ENCODE assay signal across 9 cellular contexts in the genomic region with DNA sequence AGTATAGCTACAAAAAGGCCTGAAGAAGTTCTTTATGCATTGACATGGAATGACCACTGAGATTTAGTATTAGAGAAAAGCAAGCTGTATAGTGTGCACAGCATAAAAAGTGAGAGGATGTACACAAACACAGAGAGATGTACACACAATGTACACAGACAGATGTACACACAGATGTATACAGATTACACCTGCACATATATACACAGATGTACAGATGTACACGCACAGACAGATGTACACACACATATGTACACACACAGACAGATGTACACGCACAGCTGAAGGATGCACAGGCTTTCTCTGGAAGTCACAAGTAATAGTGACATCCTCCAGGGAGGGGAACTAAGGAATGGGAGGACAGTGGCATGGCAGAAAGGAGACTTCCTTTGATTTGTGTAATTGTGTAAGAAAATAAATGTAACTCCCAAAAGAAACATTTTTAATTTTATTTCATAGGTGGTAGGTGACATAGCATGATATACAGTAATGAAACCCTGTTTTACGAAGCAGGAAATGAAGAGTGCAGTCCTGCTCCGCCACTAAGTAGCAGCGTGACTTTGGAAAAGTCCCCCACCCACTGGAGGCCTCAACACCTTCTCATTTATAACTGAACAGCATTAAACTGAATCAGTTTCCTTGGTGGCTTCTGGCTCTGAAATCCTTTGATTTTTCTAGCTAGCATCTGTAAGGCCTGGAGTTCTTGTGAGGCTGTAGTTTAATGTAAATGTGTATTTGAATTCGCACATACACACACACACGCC. TPM values are rescaled to one million over a fixed set of nuclear protein-coding genes. Genes with fewer than 3 reads are reported as not detected.
DNase-seq lines count a peak whose midpoint lies in the region; ATAC-seq and TF ChIP-seq lines count a peak whose summit lies in the region.
"Had no signal": no experiment of that assay in that cellular context is flagged by ENCODE, and none has a peak within 500 bp of the region (broad histone marks: within the 10 kb centered on the region; RNA-seq: fewer than 3 reads in every experiment).

No MANE protein-coding gene starts in this region.

- H3K4me3 Mint-ChIP-seq in activated naive CD4-positive, alpha-beta T cell treated with anti-CD3 and anti-CD28 coated beads for 36 hours: peak overlapping the region; percentile 57

- peaks cover 91% of the 10 kb centered on the region for H3K4me1 Mint-ChIP-seq in activated naive CD4-positive, alpha-beta T cell treated with anti-CD3 and anti-CD28 coated beads for 36 hours (ENCODE audit: low read depth)

- WGBS in smooth muscle cell (ENCODE audit: low lambda C conversion rate): 56% methylated on average over 7 of the region's 7 CpGs

- no peaks in the 10 kb centered on the region for H3K27me3 Mint-ChIP-seq in activated naive CD4-positive, alpha-beta T cell treated with anti-CD3 and anti-CD28 coated beads for 36 hours (ENCODE audit: low read depth)

- H3K4me3 ChIP-seq in Loucy (ENCODE audit: low read length, poor library complexity, severe bottlenecking) (no peak overlapping the region), smooth muscle cell (peak overlapping the region; percentile 24)

- no peak for ATAC-seq in left colon

- intact Hi-C loops in activated naive CD4-positive, alpha-beta T cell treated with anti-CD3 and anti-CD28 coated beads for 36 hours (cut with micrococcal nuclease): loop anchor here (1.0 to 2.0 kb wide), 2 partner anchors 16 to 106 kb away; no protein-coding TSS in a partner anchor
- intact Hi-C loops in left colon (cut with DNase I, micrococcal nuclease): no loop called here

- H3K27ac Mint-ChIP-seq in activated naive CD4-positive, alpha-beta T cell treated with anti-CD3 and anti-CD28 coated beads for 36 hours: peak overlapping the region; percentile 92

- H3K9ac ChIP-seq in Loucy (ENCODE audit: low read depth, low read length, poor library complexity, severe bottlenecking) (no peak overlapping the region), smooth muscle cell (ENCODE audit: low read depth) (peak overlapping the region; percentile 84)

- H3K27me3 ChIP-seq in Loucy (ENCODE audit: insufficient read depth, low read length, poor library complexity, severe bottlenecking) (no peaks in the 10 kb centered on the region), smooth muscle cell (ENCODE audit: low read depth) (no peaks in the 10 kb centered on the region)

- DNase-seq in CD1c-positive myeloid dendritic cell (ENCODE audit: extremely low spot score) (peak; percentile 13), smooth muscle cell (lab: John Stamatoyannopoulos, UW; ENCODE audit: unreplicated experiment) (no peak), GDM1 (lab: John Stamatoyannopoulos, UW) (no peak), globus pallidus (ENCODE audit: low spot score) (no peak), GM20000 (ENCODE audit: low spot score) (no peak), left colon (no peak)
- peak; percentile 91 for DNase-seq in activated naive CD4-positive, alpha-beta T cell treated with anti-CD3 and anti-CD28 coated beads for 36 hours
- DNase-seq: Calu3 had no signal

- H3K9me2 ChIP-seq in Loucy (replicated peaks; ENCODE audit: low read depth, low read length): no peaks in the 10 kb centered on the region

- peak overlapping the region; percentile 95 for H3K27ac ChIP-seq in smooth muscle cell (ENCODE audit: low read depth)

- no peak for TF ChIP-seq CTCF in Loucy (conservative IDR thresholded peaks at IDR 0.05; ENCODE audit: low read length)
- TF ChIP-seq CTCF in smooth muscle cell (IDR thresholded peaks at IDR 0.05; ENCODE audit: borderline replicate concordance, insufficient read depth, poor library complexity, severe bottlenecking): no peak
- no peak for TF ChIP-seq CTCF in GM20000 (IDR thresholded peaks at IDR 0.05; ENCODE audit: extremely low read depth, missing control alignments)

- H3K4me2 ChIP-seq in Loucy (ENCODE audit: low read depth, low read length, poor library complexity, severe bottlenecking): peak overlapping the region; percentile 30
- H3K4me2 ChIP-seq in smooth muscle cell: peak overlapping the region; percentile 71

- H3K36me3 Mint-ChIP-seq in activated naive CD4-positive, alpha-beta T cell treated with anti-CD3 and anti-CD28 coated beads for 36 hours (ENCODE audit: low read depth): peaks cover 17% of the 10 kb centered on the region

- peaks cover 36% of the 10 kb centered on the region for H3K4me1 ChIP-seq in Loucy (ENCODE audit: insufficient read depth, low read length, poor library complexity, severe bottlenecking)
- peaks cover under 1% of the 10 kb centered on the region for H3K4me1 ChIP-seq in smooth muscle cell (ENCODE audit: low read depth)

- H3K9me3 ChIP-seq in Loucy (ENCODE audit: insufficient read depth, low read depth, low read length): no peaks in the 10 kb centered on the region
- H3K9me3 ChIP-seq in smooth muscle cell (replicated peaks; ENCODE audit: low read depth): no peaks in the 10 kb centered on the region

- 0 out of 2 replicates have a peak, but pooled peaks cover 7% of the 10 kb centered on the region for H3F3A ChIP-seq in Loucy (ENCODE audit: low read depth)
- H3F3A ChIP-seq in smooth muscle cell (ENCODE audit: low read depth): peaks cover 27% of the 10 kb centered on the region

- H4K20me1 ChIP-seq in Loucy (ENCODE audit: insufficient read depth, low read length, poor library complexity, severe bottlenecking): peaks cover 32% of the 10 kb centered on the region
- H4K20me1 ChIP-seq in smooth muscle cell (ENCODE audit: low read depth): no peaks in the 10 kb centered on the region

- no peaks in the 10 kb centered on the region for H3K9me3 Mint-ChIP-seq in activated naive CD4-positive, alpha-beta T cell treated with anti-CD3 and anti-CD28 coated beads for 36 hours

- CTCF ChIA-PET in activated naive CD4-positive, alpha-beta T cell treated with anti-CD3 and anti-CD28 coated beads for 36 hours (lab: Charles Lee): interaction anchor here (0.6 to 1.9 kb wide), 4 partner anchors 14 to 824 kb away, joined by 3 to 10 read pairs (median 6); a partner anchor contains a TSS

- H3K79me2 ChIP-seq in Loucy (ENCODE audit: insufficient read depth, low read length) (peaks cover 97% of the 10 kb centered on the region), smooth muscle cell (ENCODE audit: low read depth) (peaks cover 40% of the 10 kb centered on the region)

- H3K36me3 ChIP-seq in Loucy (ENCODE audit: insufficient read depth, low read length) (peaks cover 13% of the 10 kb centered on the region; the same call in 1 of the 2 replicates), smooth muscle cell (ENCODE audit: low read depth) (no peaks in the 10 kb centered on the region)

- H2AFZ ChIP-seq in Loucy (ENCODE audit: low read length) (no peak overlapping the region), smooth muscle cell (ENCODE audit: low read depth) (no peak overlapping the region)

RNA-seq across cellular contexts. Expression of a gene that starts 14.1 kb away (rescaled TPM):
- 10 to 100 TPM; 15.7 to 17.4 TPM for total RNA-seq in activated naive CD4-positive, alpha-beta T cell treated with anti-CD3 and anti-CD28 coated beads for 36 hours
- total RNA-seq in smooth muscle cell (4.1 and 8.4 TPM in 2 replicates), left colon (1 to 10 TPM; 4.7 to 5.6 TPM)
- 5.5 and 5.8 TPM in 2 replicates for polyA plus RNA-seq in smooth muscle cell

Comparison
In these comparisons a context has a peak if more than half of its experiments do, and no peak if none do; other contexts are left out.
1. DNase-seq: peak in CD1c-positive myeloid dendritic cell (single experiment) and activated naive CD4-positive, alpha-beta T cell treated with anti-CD3 and anti-CD28 coated beads for 36 hours (single experiment); none in smooth muscle cell (single experiment), GDM1 (single experiment), globus pallidus (single experiment), GM20000 (single experiment) and left colon (0 of 2).